1 cellular context compared by ENCODE assay signal in the genomic region with DNA sequence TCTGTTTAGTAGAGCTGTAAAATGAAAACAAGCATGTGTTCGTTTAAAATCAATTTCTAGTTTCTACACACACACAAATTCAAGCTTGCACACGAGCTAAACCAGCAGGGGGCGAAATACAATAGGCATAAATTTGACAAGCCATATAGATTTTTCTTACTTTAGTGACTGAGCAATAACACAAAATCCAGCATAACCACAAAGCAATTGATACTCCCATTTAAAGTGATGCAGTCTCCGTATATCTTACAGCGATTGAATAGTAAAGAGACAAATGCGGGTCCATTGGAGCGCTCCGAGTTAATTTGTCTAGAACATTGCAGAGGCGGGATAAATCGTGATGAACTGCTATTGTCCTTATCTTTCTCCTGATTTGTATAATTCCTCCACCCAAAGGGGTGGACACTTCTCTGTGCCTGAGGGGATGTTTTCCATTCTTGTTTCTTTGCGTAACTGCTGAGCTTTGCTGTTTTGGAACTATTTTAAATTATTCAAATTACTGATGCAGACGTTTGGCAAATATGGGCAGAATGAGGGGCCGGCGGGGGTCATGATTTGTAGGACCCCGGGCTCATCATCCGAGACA.
A peak's percentile ranks its signal among the peaks of the same experiment; 100 is the strongest.
TF ChIP-seq lines count a peak whose summit lies in the region.

No MANE protein-coding gene starts in this region.

TF ChIP-seq in IMR-90, 13 proteins besides CTCF, POLR2A, EP300 and RAD21:
- TF ChIP-seq SMC3 (IDR thresholded peaks at IDR 0.05; ENCODE audit: low read depth, low read length): peak; percentile 75
- TF ChIP-seq, protein P1, sequence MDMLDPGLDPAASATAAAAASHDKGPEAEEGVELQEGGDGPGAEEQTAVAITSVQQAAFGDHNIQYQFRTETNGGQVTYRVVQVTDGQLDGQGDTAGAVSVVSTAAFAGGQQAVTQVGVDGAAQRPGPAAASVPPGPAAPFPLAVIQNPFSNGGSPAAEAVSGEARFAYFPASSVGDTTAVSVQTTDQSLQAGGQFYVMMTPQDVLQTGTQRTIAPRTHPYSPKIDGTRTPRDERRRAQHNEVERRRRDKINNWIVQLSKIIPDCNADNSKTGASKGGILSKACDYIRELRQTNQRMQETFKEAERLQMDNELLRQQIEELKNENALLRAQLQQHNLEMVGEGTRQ (IDR thresholded peaks at IDR 0.05; ENCODE audit: low read depth, low read length): no peak
- TF ChIP-seq MAFK (IDR thresholded peaks at IDR 0.05; ENCODE audit: low read depth, low read length): peak; percentile 74
